ENCODE assay signal across 1 cellular context in genomic region chr2:131104487-131105155, GRCh38.
TF ChIP-seq lines count a peak whose summit lies in the region.

No MANE protein-coding gene starts in this region.

TF ChIP-seq in K562, 482 proteins besides CTCF, POLR2A, EP300 and RAD21 (continued from another document and continues in another):
- TF ChIP-seq MGA (IDR thresholded peaks at IDR 0.05) (peak; percentile 76), GATAD2B (IDR thresholded peaks at IDR 0.05; ENCODE audit: borderline replicate concordance) (peak; percentile 25; the same call in 1 of the 2 replicates), THAP7 (CRISPR knock-in tag; IDR thresholded peaks at IDR 0.05) (0 out of 2 replicates have a peak, but pooled peaks have one; percentile 26), KLF10 (CRISPR knock-in tag; IDR thresholded peaks at IDR 0.05) (no peak), LEF1 (IDR thresholded peaks at IDR 0.05) (peak; percentile 53), ARNT (IDR thresholded peaks at IDR 0.05) (peak in 1 of 2 experiments; percentile 64; a peak in 1 of 4 replicates), RCOR1 (IDR thresholded peaks at IDR 0.05; ENCODE audit: borderline replicate concordance in 1 of 2, low read depth in 2 of 2, low read length in 2 of 2) (peak in 1 of 2 experiments; percentile 82; a peak in 2 of 4 replicates), ATF1 (CRISPR knock-in tag; IDR thresholded peaks at IDR 0.05) (no peak), ATF1 (tag; IDR thresholded peaks at IDR 0.05) (no peak), ZBTB11 (CRISPR knock-in tag; IDR thresholded peaks at IDR 0.05) (peak in 1 of 3 experiments; percentile 90; a peak in 3 of 6 replicates), HDAC2 (IDR thresholded peaks at IDR 0.05) (peak; percentile 56; the same call in 1 of the 2 replicates), TGIF2 (CRISPR knock-in tag; IDR thresholded peaks at IDR 0.05) (no peak), CHD7 (IDR thresholded peaks at IDR 0.05; ENCODE audit: low read depth, low read length) (no peak), UBTF (IDR thresholded peaks at IDR 0.05; ENCODE audit: borderline replicate concordance in 1 of 2, low read depth in 2 of 2, low read length in 2 of 2) (0 out of 4 replicates have a peak, but pooled peaks of 1 of the 2 experiments have one; percentile 14), TAF7 (tag; IDR thresholded peaks at IDR 0.05) (no peak), MTA3 (IDR thresholded peaks at IDR 0.05; ENCODE audit: borderline replicate concordance) (no peak), ZNF785 (CRISPR knock-in tag; IDR thresholded peaks at IDR 0.05) (no peak), ZNF583 (CRISPR knock-in tag; IDR thresholded peaks at IDR 0.05) (no peak)
